Comparison of ENCODE assay signal across 27 cellular contexts in genomic region chr12:57470286-57470969, GRCh38. TPM values are rescaled to one million over a fixed set of nuclear protein-coding genes. Genes with fewer than 3 reads are reported as not detected.
"Had no signal": no experiment of that assay in that cellular context is flagged by ENCODE, and none has a peak within 500 bp of the region (broad histone marks: within the 10 kb centered on the region; RNA-seq: fewer than 3 reads in every experiment).

No MANE protein-coding gene starts in this region.

- H3K27me3 Mint-ChIP-seq: effector memory CD8-positive, alpha-beta T cell; stimulated activated naive B cell treated with anti-CD40 and anti-IgM and Interleukin-4, amounts not matched to agents 10 μg/mL and 1 μg/mL and 100 μg/mL, for 72 hours had no signal

- DNase-seq: activated CD4-positive, alpha-beta T cell treated with anti-CD3 and anti-CD28 coated beads for 1 hour; activated CD4-positive, alpha-beta T cell treated with anti-CD3 and anti-CD28 coated beads, Interleukin-2, amount 50 U/mL, for 1 hour; activated CD8-positive, alpha-beta T cell treated with anti-CD3 and anti-CD28 coated beads, Interleukin-2, amount 10 ng/mL, durations not matched to agents 7 days and 5 days; activated gamma-delta T cell; activated naive CD4-positive, alpha-beta T cell treated with anti-CD3 and anti-CD28 coated beads, Interleukin-2, amount 50 U/mL, for 16 hours; effector memory CD8-positive, alpha-beta T cell; glutamatergic neuron; kidney glomerular epithelial cell; left ventricle myocardium superior; midbrain; nucleus accumbens; stimulated activated CD4-positive, alpha-beta T cell treated with anti-CD3 and anti-CD28 coated beads, Interleukin-15, amount 100 ng/mL, for 24 hours; stimulated activated naive B cell treated with anti-CD40 and anti-IgM and Interleukin-4, amounts not matched to agents 10 μg/mL and 1 μg/mL and 100 μg/mL, for 72 hours; T-helper 1 cell; T-helper 9 cell; thyroid gland had no signal

- H3K36me3 Mint-ChIP-seq: brain had no signal

- H3K9me3 Mint-ChIP-seq: activated T-helper 1 cell treated with anti-CD3 and anti-CD28 coated beads, Interleukin-12 subunit alpha, Interleukin-12 subunit beta, Interleukin-2, Interleukin-4 antibody, amounts not matched to agents 30 ng/mL and 10 ng/mL and 1 ng/mL, durations not matched to agents 14 hours and 24 hours and 36 hours; dendritic cell treated with granulocyte-macrophage colony-stimulating factor and Interleukin-4, amounts not matched to agents 40 ng/mL and 50 ng/mL, for 4 days; effector memory CD8-positive, alpha-beta T cell; nephron; stimulated activated naive B cell treated with anti-CD40 and anti-IgM and Interleukin-4, amounts not matched to agents 10 μg/mL and 1 μg/mL and 100 μg/mL, for 72 hours had no signal

- H3K4me3 Mint-ChIP-seq: activated CD8-positive, alpha-beta T cell treated with anti-CD3 and anti-CD28 coated beads, Interleukin-2, amount 10 ng/mL, durations not matched to agents 7 days and 5 days; activated T-helper 1 cell treated with anti-CD3 and anti-CD28 coated beads, Interleukin-12 subunit alpha, Interleukin-12 subunit beta, Interleukin-2, Interleukin-4 antibody, amounts not matched to agents 30 ng/mL and 10 ng/mL and 1 ng/mL, durations not matched to agents 14 hours and 24 hours and 36 hours; brain; dendritic cell treated with granulocyte-macrophage colony-stimulating factor and Interleukin-4, amounts not matched to agents 40 ng/mL and 50 ng/mL, for 4 days; effector memory CD8-positive, alpha-beta T cell; nephron; stimulated activated naive B cell treated with anti-CD40 and anti-IgM and Interleukin-4, amounts not matched to agents 10 μg/mL and 1 μg/mL and 100 μg/mL, for 72 hours had no signal

- H3K27ac Mint-ChIP-seq: activated CD8-positive, alpha-beta T cell treated with anti-CD3 and anti-CD28 coated beads, Interleukin-2, amount 10 ng/mL, durations not matched to agents 7 days and 5 days; activated T-helper 1 cell treated with anti-CD3 and anti-CD28 coated beads, Interleukin-12 subunit alpha, Interleukin-12 subunit beta, Interleukin-2, Interleukin-4 antibody, amounts not matched to agents 30 ng/mL and 10 ng/mL and 1 ng/mL, durations not matched to agents 14 hours and 24 hours and 36 hours; brain; nephron had no signal

- ATAC-seq: activated CD8-positive, alpha-beta T cell treated with anti-CD3 and anti-CD28 coated beads, Interleukin-2, amount 10 ng/mL, durations not matched to agents 7 days and 5 days; effector memory CD8-positive, alpha-beta T cell; left ventricle myocardium superior; sciatic nerve; stimulated activated naive B cell treated with anti-CD40 and anti-IgM and Interleukin-4, amounts not matched to agents 10 μg/mL and 1 μg/mL and 100 μg/mL, for 72 hours had no signal

RNA-seq across cellular contexts. Expression of gene INHBE, which starts 15.3 kb away (rescaled TPM):
- total RNA-seq: activated CD8-positive, alpha-beta T cell treated with anti-CD3 and anti-CD28 coated beads, Interleukin-2, amount 10 ng/mL, durations not matched to agents 7 days and 5 days; aorta; endothelial cell of umbilical vein; esophagus muscularis mucosa; frontal cortex; left ventricle myocardium superior; sciatic nerve; thyroid gland; upper lobe of right lung had no signal

RNA-seq across cellular contexts. Expression of gene INHBC, which starts 35.8 kb away (rescaled TPM):
- total RNA-seq: activated CD8-positive, alpha-beta T cell treated with anti-CD3 and anti-CD28 coated beads, Interleukin-2, amount 10 ng/mL, durations not matched to agents 7 days and 5 days; activated T-helper 1 cell treated with anti-CD3 and anti-CD28 coated beads, Interleukin-12 subunit alpha, Interleukin-12 subunit beta, Interleukin-2, Interleukin-4 antibody, amounts not matched to agents 30 ng/mL and 10 ng/mL and 1 ng/mL, durations not matched to agents 14 hours and 24 hours and 36 hours; aorta; cardiac septum; endothelial cell of umbilical vein; esophagus muscularis mucosa; frontal cortex; left ventricle myocardium superior; sciatic nerve; upper lobe of right lung had no signal
